ENCODE assay signal across 12 cellular contexts in genomic region chr22:29079218-29079901, GRCh38. TPM values are rescaled to one million over a fixed set of nuclear protein-coding genes. Genes with fewer than 3 reads are reported as not detected.
DNase-seq lines count a peak whose midpoint lies in the region; ATAC-seq, FAIRE-seq and TF ChIP-seq lines count a peak whose summit lies in the region.
"Had no signal": no experiment of that assay in that cellular context is flagged by ENCODE, and none has a peak within 500 bp of the region (broad histone marks: within the 10 kb centered on the region; RNA-seq: fewer than 3 reads in every experiment).

No MANE protein-coding gene starts in this region.

- no peaks in the 10 kb centered on the region for H3K9me3 Mint-ChIP-seq in activated CD4-positive, alpha-beta T cell treated with anti-CD3 and anti-CD28 coated beads for 36 hours (ENCODE audit: low read depth)

- WGBS in small intestine, 3 donors, result 13 to 45% (median 35%) methylated on average over 8 of the region's 8 CpGs

- H3K27me3 ChIP-seq in breast epithelium, result no peaks in the 10 kb centered on the region
- no peaks in the 10 kb centered on the region for H3K27me3 ChIP-seq in small intestine (ENCODE audit: control insufficient read depth in 2 of 2, insufficient read depth in 2 of 2, low read length in 2 of 2)

- H3K4me3 ChIP-seq in breast epithelium (no peak overlapping the region), small intestine (ENCODE audit: low read depth in 1 of 2, low read length in 2 of 2) (no peak overlapping the region)

- POLR2A ChIA-PET in activated CD4-positive, alpha-beta T cell treated with anti-CD3 and anti-CD28 coated beads for 36 hours (lab: Charles Lee), result no interaction called here
- POLR2A ChIA-PET in GM10248 (lab: Yijun Ruan, JAX), result no interaction called here

- H3K36me3 Mint-ChIP-seq in activated CD4-positive, alpha-beta T cell treated with anti-CD3 and anti-CD28 coated beads for 36 hours (ENCODE audit: low read depth), result no peaks in the 10 kb centered on the region

- H3K4me3 Mint-ChIP-seq in activated CD4-positive, alpha-beta T cell treated with anti-CD3 and anti-CD28 coated beads for 36 hours, result no peak overlapping the region

- H3K9me3 ChIP-seq in breast epithelium, result no peaks in the 10 kb centered on the region
- H3K9me3 ChIP-seq in small intestine (ENCODE audit: control insufficient read depth, low read depth), result no peaks in the 10 kb centered on the region

- DNase-seq in NCI-H2081 (lab: John Stamatoyannopoulos, UW) (peak; percentile 32 to 74), NCI-H2081 treated with DMSO at 0.1 percent for 48 hours (lab: John Stamatoyannopoulos, UW) (no peak), NCI-H345 (lab: John Stamatoyannopoulos, UW) (peak; percentile 91), breast epithelium (ENCODE audit: low spot score in 2 of 2) (no peak), small intestine (peak; percentile 85), inferior parietal cortex (ENCODE audit: extremely low spot score) (no peak), GM10248 (ENCODE audit: extremely low spot score) (no peak)
- DNase-seq in activated CD4-positive, alpha-beta T cell treated with anti-CD3 and anti-CD28 coated beads for 36 hours, result no peak
- DNase-seq: midbrain had no signal

- intact Hi-C loops in breast epithelium (cut with DNase I; ENCODE audit: low total_unique reads), result no loop called here
- intact Hi-C loops in activated CD4-positive, alpha-beta T cell treated with anti-CD3 and anti-CD28 coated beads for 36 hours (cut with DNase I, micrococcal nuclease), result no loop called here

- H3K27ac Mint-ChIP-seq in activated CD4-positive, alpha-beta T cell treated with anti-CD3 and anti-CD28 coated beads for 36 hours, result no peak overlapping the region

- H3K4me1 Mint-ChIP-seq in activated CD4-positive, alpha-beta T cell treated with anti-CD3 and anti-CD28 coated beads for 36 hours, result no peaks in the 10 kb centered on the region

- TF ChIP-seq CTCF in breast epithelium (IDR thresholded peaks at IDR 0.05), result no peak
- no peak for TF ChIP-seq CTCF in GM10248 (IDR thresholded peaks at IDR 0.05; ENCODE audit: control extremely low read depth, extremely low read depth, low read depth, missing control alignments)

- ATAC-seq in activated CD4-positive, alpha-beta T cell treated with anti-CD3 and anti-CD28 coated beads for 36 hours, result no peak
- ATAC-seq: HepG2 had no signal

- peaks cover 26% of the 10 kb centered on the region for H3K27me3 Mint-ChIP-seq in activated CD4-positive, alpha-beta T cell treated with anti-CD3 and anti-CD28 coated beads for 36 hours

- FAIRE-seq in small intestine (lab: Jason Lieb, UNC), result no peak
- FAIRE-seq: A204.1, HepG2 had no signal

- no peak for TF ChIP-seq POLR2A in breast epithelium (IDR thresholded peaks at IDR 0.05)

- H3K36me3 ChIP-seq in breast epithelium (no peaks in the 10 kb centered on the region), small intestine (ENCODE audit: control insufficient read depth in 2 of 2, insufficient read depth in 2 of 2, low read length in 2 of 2) (no peaks in the 10 kb centered on the region)

- CTCF ChIA-PET in activated CD4-positive, alpha-beta T cell treated with anti-CD3 and anti-CD28 coated beads for 36 hours (lab: Charles Lee), result interaction anchor here (0.9 kb wide), 1 partner anchor 38 kb away, joined by 3 read pairs; no protein-coding TSS in a partner anchor
- CTCF ChIA-PET in GM10248 (lab: Yijun Ruan, JAX), result interaction anchor here (1.7 kb wide), 1 partner anchor 38 kb away, joined by 5 read pairs; no protein-coding TSS in a partner anchor

- peaks cover 3 to 14% of the 10 kb centered on the region in 2 donors for H3K4me1 ChIP-seq in breast epithelium
- H3K4me1 ChIP-seq in small intestine (ENCODE audit: control insufficient read depth in 2 of 2, insufficient read depth in 1 of 2, low read depth in 1 of 2, low read length in 1 of 2), result peaks cover 3 to 5% of the 10 kb centered on the region in 2 donors

- H3K27ac ChIP-seq in breast epithelium (peak overlapping the region; percentile 51 to 68), small intestine (ENCODE audit: low read depth in 1 of 2, low read length in 1 of 2) (no peak overlapping the region)

RNA-seq across cellular contexts. Expression of gene KREMEN1, which starts 6.5 kb away (rescaled TPM):
- total RNA-seq in breast epithelium, result 10 to 100 TPM in 2 of 3 donors, 1 to 10 TPM in 1; 9.5 to 13.6 (median 13.5) TPM
- polyA plus RNA-seq in small intestine, result 10 to 100 TPM in 1 of 3 donors, 1 to 10 TPM in 2; 1.1 to 11.5 (median 2.4) TPM
- under 1 TPM; 0.11 to 0.30 TPM for total RNA-seq in activated CD4-positive, alpha-beta T cell treated with anti-CD3 and anti-CD28 coated beads for 36 hours

RNA-seq across cellular contexts. Expression of gene C22orf31, which starts 17.7 kb away (rescaled TPM):
- under 1 TPM in 1 of 3 donors, not detected in 2; 0.73 TPM for total RNA-seq in breast epithelium
- polyA plus RNA-seq in small intestine, result not detected
- not detected for total RNA-seq in activated CD4-positive, alpha-beta T cell treated with anti-CD3 and anti-CD28 coated beads for 36 hours
- total RNA-seq: HepG2 had no signal
- polyA plus RNA-seq: fibroblast of lung, HepG2 had no signal

Comparison
In these comparisons a context has a peak if more than half of its experiments do, and no peak if none do; other contexts are left out.
1. DNase-seq: peak in NCI-H2081 (2 of 2), NCI-H345 (single experiment) and small intestine (single experiment); none in NCI-H2081 treated with DMSO at 0.1 percent for 48 hours (single experiment), breast epithelium (0 of 2), activated CD4-positive, alpha-beta T cell treated with anti-CD3 and anti-CD28 coated beads for 36 hours (single experiment), inferior parietal cortex (single experiment) and GM10248 (single experiment).
2. H3K27ac ChIP-seq: peak in breast epithelium (2 of 2); none in small intestine (0 of 2).
3. RNA of gene KREMEN1, which starts 6.5 kb away (total RNA-seq): 9.5 to 13.6 TPM in breast epithelium; 0.11 to 0.30 TPM in activated CD4-positive, alpha-beta T cell treated with anti-CD3 and anti-CD28 coated beads for 36 hours; every median in the first group is over 4 times any median in the second.